ENCODE assay signal across 10 cellular contexts in the genomic region with DNA sequence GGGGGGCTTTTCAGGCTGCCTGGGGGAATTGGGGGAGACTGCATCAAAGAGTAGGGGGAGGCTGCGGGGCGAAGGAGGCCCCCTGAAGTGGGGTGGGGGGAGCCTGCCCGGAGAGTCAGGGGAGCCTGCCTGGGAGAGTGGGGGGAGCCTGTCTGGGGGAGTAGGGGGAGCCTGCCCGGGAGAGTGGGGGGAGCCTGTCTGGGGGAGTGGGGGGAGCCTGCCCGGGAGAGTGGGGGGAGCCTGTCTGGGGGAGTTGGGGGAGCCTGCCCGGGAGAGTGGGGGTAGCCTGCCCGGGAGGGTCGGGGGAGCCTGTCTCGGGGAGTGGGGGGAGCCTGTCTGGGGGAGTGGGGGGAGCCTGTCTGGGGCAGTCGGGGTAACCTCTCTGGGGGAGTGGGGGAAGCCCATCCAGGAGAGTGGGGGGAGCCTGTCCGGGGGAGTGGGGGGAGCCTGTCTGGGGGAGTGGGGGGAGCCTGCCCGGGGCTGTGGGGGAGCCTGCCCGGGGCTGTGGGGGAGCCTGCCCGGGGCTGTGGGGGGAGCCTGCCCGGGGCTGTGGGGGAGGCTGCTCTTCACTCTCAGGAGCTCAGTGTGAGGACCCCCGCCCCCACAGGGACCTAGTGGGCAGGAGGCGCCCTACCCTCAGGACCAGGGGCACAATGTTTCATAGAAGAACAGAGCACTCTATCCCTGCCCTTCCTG. TPM values are rescaled to one million over a fixed set of nuclear protein-coding genes. Genes with fewer than 3 reads are reported as not detected.
DNase-seq lines count a peak whose midpoint lies in the region; ATAC-seq and TF ChIP-seq lines count a peak whose summit lies in the region.
"Had no signal": no experiment of that assay in that cellular context is flagged by ENCODE, and none has a peak within 500 bp of the region (broad histone marks: within the 10 kb centered on the region; RNA-seq: fewer than 3 reads in every experiment).

No MANE protein-coding gene starts in this region.

- H3K27ac ChIP-seq in heart right ventricle: no peak overlapping the region
- H3K27ac ChIP-seq in body of pancreas: no peak overlapping the region
- no peak overlapping the region for H3K27ac ChIP-seq in urinary bladder (ENCODE audit: low read depth)

- peaks cover 0 to 4% (median 0%) of the 10 kb centered on the region in 3 donors for H3K27me3 Mint-ChIP-seq in naive B cell

- no peaks in the 10 kb centered on the region for H3K36me3 Mint-ChIP-seq in naive B cell

- H3K4me3 ChIP-seq in heart right ventricle (peak overlapping the region in 9 of 10 donors; percentile 21 to 55 (median 37)), body of pancreas (no peak overlapping the region), urinary bladder (ENCODE audit: low read depth, low read length) (peak overlapping the region; percentile 19)

- 36 to 37% methylated on average over 10 to 17 of the region's 17 CpGs for WGBS in heart right ventricle, 2 donors
- WGBS in body of pancreas, 2 donors: 0 to 61% methylated on average over 1 to 4 of the region's 17 CpGs
- 22% methylated on average over 15 of the region's 17 CpGs for WGBS in urinary bladder

- H3K9me3 Mint-ChIP-seq in naive B cell: no peaks in the 10 kb centered on the region

- no peak for TF ChIP-seq CTCF in heart right ventricle (IDR thresholded peaks at IDR 0.05)
- no peak for TF ChIP-seq CTCF in body of pancreas (IDR thresholded peaks at IDR 0.05)

- no peaks in the 10 kb centered on the region for H3K9me3 ChIP-seq in heart right ventricle
- no peaks in the 10 kb centered on the region for H3K9me3 ChIP-seq in body of pancreas

- H3K27me3 ChIP-seq in heart right ventricle (peaks cover 0 to 16% (median 13%) of the 10 kb centered on the region in 7 donors), body of pancreas (no peaks in the 10 kb centered on the region)

- TF ChIP-seq POLR2A in body of pancreas (IDR thresholded peaks at IDR 0.05): no peak

- peaks cover 0 to 13% (median 7%) of the 10 kb centered on the region in 9 donors for H3K4me1 ChIP-seq in heart right ventricle
- peaks cover 7% of the 10 kb centered on the region for H3K4me1 ChIP-seq in body of pancreas
- no peaks in the 10 kb centered on the region for H3K4me1 ChIP-seq in urinary bladder (ENCODE audit: insufficient read depth)

- H3K4me3 Mint-ChIP-seq in naive B cell: peak overlapping the region; percentile 88 to 96 (median 94)

- no peak for DNase-seq in heart right ventricle
- no peak for DNase-seq in Right ventricle myocardium superior
- DNase-seq in body of pancreas: no peak
- DNase-seq in naive B cell: no peak
- no peak for DNase-seq in NCI-H345 treated with DMSO at 0.1 percent for 48 hours (lab: John Stamatoyannopoulos, UW; ENCODE audit: unreplicated experiment)
- no peak for DNase-seq in NCI-H2107 treated with DMSO at 0.1 percent for 48 hours (lab: John Stamatoyannopoulos, UW; ENCODE audit: unreplicated experiment)
- no peak for DNase-seq in activated effector memory CD4-positive, alpha-beta T cell treated with anti-CD3 and anti-CD28 coated beads, Interleukin-2, amount 50 U/mL, for 16 hours
- DNase-seq: activated CD4-positive, alpha-beta T cell treated with anti-CD3 and anti-CD28 coated beads, Interleukin-2, amount 50 U/mL, for 4 hours; NCI-H1048 had no signal

- peaks cover 13 to 21% (median 20%) of the 10 kb centered on the region in 3 donors for H3K4me1 Mint-ChIP-seq in naive B cell

- peak overlapping the region in 3 of 6 donors; percentile 77 to 87 (median 86) for H3K27ac Mint-ChIP-seq in naive B cell

- intact Hi-C loops in heart right ventricle (cut with DNase I): no loop called here
- intact Hi-C loops in Right ventricle myocardium superior (cut with DNase I): no loop called here
- intact Hi-C loops in body of pancreas (cut with DNase I): no loop called here

- ATAC-seq in heart right ventricle (peak in 4 of 8 donors; percentile 23 to 28 (median 23)), Right ventricle myocardium superior (ENCODE audit: poor library complexity) (no peak), body of pancreas (peak; percentile 12), naive B cell (ENCODE audit: low read depth in 2 of 2) (peak; percentile 39 to 45)

- H3K36me3 ChIP-seq in heart right ventricle (no peaks in the 10 kb centered on the region), body of pancreas (replicated peaks in 1 of 2; ENCODE audit: insufficient read depth in 1 of 2, low read depth in 2 of 2) (no peaks in the 10 kb centered on the region), urinary bladder (ENCODE audit: insufficient read depth) (no peaks in the 10 kb centered on the region)

RNA-seq across cellular contexts. Expression of a gene that starts 6.5 kb away (rescaled TPM):
- under 1 TPM in 4 of 10 donors, not detected in 6; 0.04 to 0.20 (median 0.10) TPM for total RNA-seq in heart right ventricle
- polyA plus RNA-seq in heart right ventricle: under 1 TPM in 1 of 2 donors, not detected in 1; 0.10 TPM
- not detected for total RNA-seq in Right ventricle myocardium superior
- total RNA-seq in body of pancreas: 10 to 100 TPM in 1 of 2 donors, 1 to 10 TPM in 1; 7.3 to 10.5 TPM
- polyA plus RNA-seq in naive B cell (ENCODE audit: low read depth in 6 of 6): 1 to 10 TPM in 3 of 6 donors, under 1 TPM in 3; 0.29 to 3.6 (median 0.96) TPM
- total RNA-seq in urinary bladder: 6.5 TPM
- 6.2 TPM for polyA plus RNA-seq in urinary bladder

Comparison
In these comparisons a context has a peak if more than half of its experiments do, and no peak if none do; other contexts are left out.
1. H3K4me3 ChIP-seq: peak in heart right ventricle (9 of 10) and urinary bladder (single experiment); none in body of pancreas (0 of 2).